18 cellular contexts compared by ENCODE assay signal in genomic region chr13:62627226-62627625, GRCh38.
DNase-seq lines count a peak whose midpoint lies in the region; FAIRE-seq and TF ChIP-seq lines count a peak whose summit lies in the region.
"Had no signal": no experiment of that assay in that cellular context is flagged by ENCODE, and none has a peak within 500 bp of the region (broad histone marks: within the 10 kb centered on the region; RNA-seq: fewer than 3 reads in every experiment).

No MANE protein-coding gene starts in this region.

- intact Hi-C loops in spleen (cut with DNase I; ENCODE audit: low total_unique reads) = no loop called here

- no peak overlapping the region for H2BK5ac ChIP-seq in H9 (ENCODE audit: insufficient read length, low read length)
- no peak overlapping the region for H2BK5ac ChIP-seq in H1 (ENCODE audit: low read depth, low read length)
- H2BK5ac ChIP-seq in trophoblast cell (ENCODE audit: low read depth, low read length, poor library complexity) = no peak overlapping the region

- POLR2A ChIA-PET in H1 (lab: Charles Lee; ENCODE audit: partially characterized antibody) = no interaction called here

- H3K27me3 ChIP-seq in H9 (ENCODE audit: insufficient read depth, low read length) = no peaks in the 10 kb centered on the region
- no peaks in the 10 kb centered on the region for H3K27me3 ChIP-seq in H1 (replicated peaks in 1 of 4; ENCODE audit: control insufficient read depth in 3 of 4, extremely low read depth in 1 of 4, insufficient read depth in 3 of 4, low read length in 3 of 4)
- no peaks in the 10 kb centered on the region for H3K27me3 ChIP-seq in spleen (replicated peaks in 1 of 7)
- no peaks in the 10 kb centered on the region for H3K27me3 ChIP-seq in effector memory CD4-positive, alpha-beta T cell (replicated peaks; ENCODE audit: control insufficient read depth, insufficient read depth, low read length, poor library complexity, severe bottlenecking)
- no peaks in the 10 kb centered on the region for H3K27me3 ChIP-seq in trophoblast cell (ENCODE audit: insufficient read depth, low read length)

- no peak overlapping the region for H2BK120ac ChIP-seq in H9 (ENCODE audit: low read depth, low read length, poor library complexity, severe bottlenecking)
- H2BK120ac ChIP-seq in H1 (replicated peaks; ENCODE audit: low read depth, low read length) = no peak overlapping the region
- H2BK120ac ChIP-seq in trophoblast cell (ENCODE audit: insufficient read depth, low read length, poor library complexity) = no peak overlapping the region

- no peaks in the 10 kb centered on the region for H3K36me3 ChIP-seq in H1 (ENCODE audit: control insufficient read depth in 2 of 4, insufficient read depth in 4 of 4, low read length in 3 of 4)
- no peaks in the 10 kb centered on the region for H3K36me3 ChIP-seq in spleen
- no peaks in the 10 kb centered on the region for H3K36me3 ChIP-seq in effector memory CD4-positive, alpha-beta T cell (ENCODE audit: control insufficient read depth, insufficient read depth, low read length)
- H3K36me3 ChIP-seq in trophoblast cell (ENCODE audit: control insufficient read depth in 1 of 2, insufficient read depth in 2 of 2, low read length in 2 of 2) = no peaks in the 10 kb centered on the region

- H3K9me3 Mint-ChIP-seq in H9 (no peaks in the 10 kb centered on the region), neural crest cell (no peaks in the 10 kb centered on the region)

- H2AFZ ChIP-seq in H9 (ENCODE audit: low read length) (no peak overlapping the region), H1 (ENCODE audit: low read length) (peak overlapping the region; percentile 94), trophoblast cell (ENCODE audit: insufficient read depth, low read length, poor library complexity) (no peak overlapping the region)

- H2BK15ac ChIP-seq in H9 (ENCODE audit: low read depth, low read length) (no peak overlapping the region), H1 (ENCODE audit: low read length) (no peak overlapping the region)

- peaks cover 8 to 10% of the 10 kb centered on the region in 2 experiments for H3K4me1 Mint-ChIP-seq in H9
- no peaks in the 10 kb centered on the region for H3K4me1 Mint-ChIP-seq in neural crest cell

- H4K20me1 ChIP-seq in H9 (ENCODE audit: control insufficient read depth, insufficient read depth, insufficient read length) (no peaks in the 10 kb centered on the region), H1 (replicated peaks in 1 of 2; ENCODE audit: control insufficient read depth in 1 of 2, insufficient read depth in 2 of 2, low read length in 2 of 2) (no peaks in the 10 kb centered on the region)

- H3K27ac ChIP-seq in H9 (ENCODE audit: insufficient read length, low read depth, low read length) = no peak overlapping the region
- no peak overlapping the region for H3K27ac ChIP-seq in H1 (ENCODE audit: low read depth, low read length)
- no peak overlapping the region for H3K27ac ChIP-seq in spleen
- no peak overlapping the region for H3K27ac ChIP-seq in effector memory CD4-positive, alpha-beta T cell (ENCODE audit: insufficient read depth, low read length, poor library complexity, severe bottlenecking)
- H3K27ac ChIP-seq in trophoblast cell (ENCODE audit: low read depth, low read length) = no peak overlapping the region
- H3K27ac ChIP-seq: C4-2B had no signal

- H3K14ac ChIP-seq in H9 (ENCODE audit: insufficient read depth, low read length) = no peak overlapping the region; the same call in 1 of the 2 replicates
- H3K14ac ChIP-seq in H1 (ENCODE audit: insufficient read length) = no peak overlapping the region
- H3K14ac ChIP-seq in trophoblast cell (ENCODE audit: low read length) = no peak overlapping the region

- H3K4me1 ChIP-seq in H9 (ENCODE audit: insufficient read depth, low read length) (no peaks in the 10 kb centered on the region), H1 (replicated peaks in 1 of 4; ENCODE audit: control insufficient read depth in 3 of 4, insufficient read depth in 4 of 4, low read length in 3 of 4) (no peaks in the 10 kb centered on the region), spleen (no peaks in the 10 kb centered on the region), trophoblast cell (ENCODE audit: control insufficient read depth in 1 of 2, insufficient read depth in 2 of 2, low read length in 2 of 2) (peaks cover 0 to 2% of the 10 kb centered on the region in 2 experiments)
- no peaks in the 10 kb centered on the region for H3K4me1 ChIP-seq in effector memory CD4-positive, alpha-beta T cell (ENCODE audit: control insufficient read depth, insufficient read depth, low read length, poor library complexity, severe bottlenecking)

- no peak overlapping the region; a peak in 1 of 7 replicates for H3K27ac Mint-ChIP-seq in H9
- no peak overlapping the region for H3K27ac Mint-ChIP-seq in neural crest cell (ENCODE audit: unreplicated experiment)
- H3K27ac Mint-ChIP-seq: CD4-positive, alpha-beta T cell; HFFc6 had no signal

- H4K8ac ChIP-seq in H9 (replicated peaks; ENCODE audit: insufficient read length, low read depth, low read length) (no peak overlapping the region), H1 (ENCODE audit: extremely low read depth, insufficient read depth, low read length) (no peak overlapping the region), trophoblast cell (ENCODE audit: low read depth, low read length) (no peak overlapping the region)

- CTCF ChIA-PET in H1 (lab: Charles Lee; ENCODE audit: partially characterized antibody) = interaction anchor here (0.8 to 2.1 kb wide), 10 partner anchors 13 to 307 kb away, joined by 3 to 9 read pairs (median 4); no protein-coding TSS in a partner anchor

- H4K5ac ChIP-seq in H9 (ENCODE audit: insufficient read length, low read depth, low read length) (no peak overlapping the region), H1 (ENCODE audit: insufficient read length, low read depth, low read length) (no peak overlapping the region)

- H3K79me2 ChIP-seq in H9 (ENCODE audit: insufficient read depth, low read length) = no peaks in the 10 kb centered on the region
- no peaks in the 10 kb centered on the region for H3K79me2 ChIP-seq in H1 (ENCODE audit: control insufficient read depth in 1 of 2, insufficient read depth in 2 of 2, low read length in 2 of 2)
- H3K79me2 ChIP-seq in trophoblast cell (ENCODE audit: control insufficient read depth, insufficient read depth, low read length, poor library complexity) = no peaks in the 10 kb centered on the region

- no peak overlapping the region for H2AK5ac ChIP-seq in H9 (ENCODE audit: insufficient read length, low read length)
- no peak overlapping the region for H2AK5ac ChIP-seq in H1 (ENCODE audit: low read depth, low read length)
- no peak overlapping the region for H2AK5ac ChIP-seq in trophoblast cell (ENCODE audit: low read length)

- H2BK20ac ChIP-seq in H9 (ENCODE audit: low read depth, low read length, poor library complexity, severe bottlenecking) (no peak overlapping the region), H1 (ENCODE audit: low read length) (no peak overlapping the region)

- H3K79me1 ChIP-seq in H9 (ENCODE audit: insufficient read depth, low read depth, low read length, poor library complexity, severe bottlenecking) (no peaks in the 10 kb centered on the region), H1 (ENCODE audit: low read depth, low read length) (no peaks in the 10 kb centered on the region), trophoblast cell (ENCODE audit: low read length) (no peaks in the 10 kb centered on the region)

- peak; percentile 25 for DNase-seq in H9
- DNase-seq in H1 (ENCODE audit: low read depth in 1 of 2, low spot score in 2 of 2) = no peak
- no peak for DNase-seq in neural crest cell (ENCODE audit: low read depth, low spot score)
- peak; percentile 62 for DNase-seq in spleen
- DNase-seq in D721Med (ENCODE audit: insufficient read length, low spot score) = no peak
- DNase-seq in effector memory CD4-positive, alpha-beta T cell = no peak
- DNase-seq in H54 (ENCODE audit: insufficient read length, low spot score) = no peak
- DNase-seq in trophoblast cell = no peak
- DNase-seq: CD4-positive, alpha-beta T cell; DMS79 treated with DMSO at 0.1 percent for 48 hours; GF-D8; HFFc6; IMR-90 had no signal

- H3K18ac ChIP-seq in H9 (ENCODE audit: insufficient read length, low read depth, low read length) (no peak overlapping the region), H1 (ENCODE audit: extremely low read depth, low read length) (no peak overlapping the region), trophoblast cell (ENCODE audit: low read length) (no peak overlapping the region)

- H3K9me3 ChIP-seq in H9 (ENCODE audit: control insufficient read depth, low read depth, low read length) (no peaks in the 10 kb centered on the region), H1 (ENCODE audit: insufficient read depth in 2 of 2, low read depth in 1 of 2, low read length in 1 of 2) (no peaks in the 10 kb centered on the region), spleen (peaks cover 0 to 28% (median 14%) of the 10 kb centered on the region in 8 donors), trophoblast cell (ENCODE audit: insufficient read depth, low read depth, low read length) (peaks cover 2% of the 10 kb centered on the region)
- H3K9me3 ChIP-seq in effector memory CD4-positive, alpha-beta T cell (ENCODE audit: control insufficient read depth, low read length) = no peaks in the 10 kb centered on the region
- H3K9me3 ChIP-seq: Caco-2 had no signal

- H3K9ac ChIP-seq in H9 (ENCODE audit: extremely low read depth, insufficient read length, low read length) (no peak overlapping the region), H1 (replicated peaks in 1 of 4; ENCODE audit: extremely low read depth in 1 of 4, low read depth in 3 of 4, low read length in 3 of 4) (no peak overlapping the region), trophoblast cell (ENCODE audit: low read length) (no peak overlapping the region)

- TF ChIP-seq CTCF in H9 (conservative IDR thresholded peaks at IDR 0.05) (no peak), H1 (IDR thresholded peaks at IDR 0.05; ENCODE audit: control extremely low read depth in 1 of 3, insufficient read depth in 1 of 3, low read depth in 1 of 3, low read length in 3 of 3) (no peak), neural crest cell (conservative IDR thresholded peaks at IDR 0.05) (peak; percentile 7), spleen (IDR thresholded peaks at IDR 0.05 in 8 of 11, conservative IDR thresholded peaks at IDR 0.05 in 3 of 11) (no peak), D721Med (IDR thresholded peaks at IDR 0.05; ENCODE audit: insufficient read depth, missing control alignments) (no peak)

- no peak overlapping the region for H3K56ac ChIP-seq in H9 (ENCODE audit: insufficient read length, low read depth, low read length)
- H3K56ac ChIP-seq in H1 (replicated peaks; ENCODE audit: insufficient read length, low read depth, low read length) = no peak overlapping the region

- no peak for TF ChIP-seq EP300 in H1 (IDR thresholded peaks at IDR 0.05; ENCODE audit: borderline replicate concordance in 1 of 2, low read depth in 2 of 2, low read length in 2 of 2)

- no peak for TF ChIP-seq RAD21 in H1 (IDR thresholded peaks at IDR 0.05 in 1 of 2, conservative IDR thresholded peaks at IDR 0.05 in 1 of 2; ENCODE audit: low read depth in 2 of 2, low read length in 2 of 2)

- H3K23me2 ChIP-seq in H9 (ENCODE audit: insufficient read length, low read depth, low read length, poor library complexity, severe bottlenecking) (no peaks in the 10 kb centered on the region), H1 (ENCODE audit: low read depth, low read length) (no peaks in the 10 kb centered on the region)

- H2BK12ac ChIP-seq in H9 (ENCODE audit: insufficient read length, low read depth, low read length) (no peak overlapping the region), H1 (ENCODE audit: low read depth, low read length) (no peak overlapping the region), trophoblast cell (ENCODE audit: low read length) (no peak overlapping the region)

- H3K4ac ChIP-seq in H9 (ENCODE audit: low read depth, low read length) (no peak overlapping the region), H1 (replicated peaks; ENCODE audit: insufficient read length, low read depth, low read length) (no peak overlapping the region), trophoblast cell (ENCODE audit: low read depth, low read length) (no peak overlapping the region)

- WGBS in H9 (ENCODE audit: extremely low coverage, insufficient read length, low lambda C conversion rate) = no CpG with 5 or more reads among the region's 15 CpGs
- 94% methylated on average over 15 of the region's 15 CpGs; no CpG with 5 or more reads in 1 of the 2 experiments for WGBS in H1 (ENCODE audit: extremely low coverage in 1 of 2, insufficient coverage in 1 of 2, insufficient read length in 1 of 2, insufficient replicate concordance in 2 of 2, low coverage in 1 of 2, low lambda C conversion rate in 2 of 2, missing lambda C conversion rate in 1 of 2), 2 experiments
- WGBS in spleen, 5 donors = 82 to 91% (median 91%) methylated on average over 15 of the region's 15 CpGs
- no CpG with 5 or more reads among the region's 15 CpGs for WGBS in trophoblast cell (ENCODE audit: extremely low coverage, insufficient coverage, insufficient read length)

- no peak for FAIRE-seq in H1 (lab: Jason Lieb, UNC)
- FAIRE-seq in D721Med (lab: Jason Lieb, UNC) = no peak
- FAIRE-seq in H54 (lab: Jason Lieb, UNC) = no peak
- FAIRE-seq: A204.1, HTR-8/SVneo, K562 had no signal

- H3K23ac ChIP-seq in H9 (ENCODE audit: insufficient read length, low read depth, low read length) (no peak overlapping the region), H1 (ENCODE audit: insufficient read length) (no peak overlapping the region), trophoblast cell (ENCODE audit: low read length) (no peak overlapping the region)

- H3K4me2 ChIP-seq in H9 (ENCODE audit: insufficient read depth, insufficient read length, low read length) = no peak overlapping the region
- no peak overlapping the region for H3K4me2 ChIP-seq in H1 (ENCODE audit: insufficient read depth in 1 of 2, low read depth in 2 of 2, low read length in 2 of 2)
- no peak overlapping the region for H3K4me2 ChIP-seq in trophoblast cell (ENCODE audit: low read length)

- no peak overlapping the region for H3K4me3 ChIP-seq in H1 (ENCODE audit: extremely low read depth in 1 of 4, insufficient read depth in 2 of 4, low read depth in 3 of 4, low read length in 4 of 4)
- no peak overlapping the region for H3K4me3 ChIP-seq in spleen
- no peak overlapping the region for H3K4me3 ChIP-seq in effector memory CD4-positive, alpha-beta T cell (ENCODE audit: insufficient read depth, low read depth, low read length, poor library complexity, severe bottlenecking)
- H3K4me3 ChIP-seq in trophoblast cell (ENCODE audit: low read depth, low read length) = no peak overlapping the region
- H3K4me3 ChIP-seq: K562 had no signal

- H3T11ph ChIP-seq in H9 (ENCODE audit: low read length) = no peak overlapping the region

- H4K12ac ChIP-seq in trophoblast cell (ENCODE audit: low read depth, low read length) = no peak overlapping the region

- no peaks in the 10 kb centered on the region; a peak in 2 of 7 replicates for H3K36me3 Mint-ChIP-seq in H9 (ENCODE audit: insufficient read depth in 1 of 3, low read depth in 3 of 3)
- H3K36me3 Mint-ChIP-seq in neural crest cell (ENCODE audit: low read depth) = no peaks in the 10 kb centered on the region

- H3K4me3 Mint-ChIP-seq in H9 (no peak overlapping the region), neural crest cell (no peak overlapping the region)
- H3K4me3 Mint-ChIP-seq: CD4-positive, alpha-beta T cell; HFFc6 had no signal

- H3K27me3 Mint-ChIP-seq in H9 (ENCODE audit: low read depth) = peaks cover 1% of the 10 kb centered on the region; the same call in 1 of the 2 replicates
- H3K27me3 Mint-ChIP-seq in neural crest cell (ENCODE audit: low read depth) = no peaks in the 10 kb centered on the region
- H3K27me3 Mint-ChIP-seq: CD4-positive, alpha-beta T cell had no signal

- H4K91ac ChIP-seq in H9 (ENCODE audit: insufficient read length, low read depth, low read length) (no peak overlapping the region), H1 (replicated peaks; ENCODE audit: insufficient read length, low read length) (no peak overlapping the region), trophoblast cell (ENCODE audit: low read depth, low read length) (no peak overlapping the region)

- no peak for TF ChIP-seq POLR2A in H1 (IDR thresholded peaks at IDR 0.05; ENCODE audit: control extremely low read depth in 1 of 2, low read depth in 2 of 2, low read length in 2 of 2)
- TF ChIP-seq POLR2A in spleen (IDR thresholded peaks at IDR 0.05) = no peak
- TF ChIP-seq POLR2A in H54 (IDR thresholded peaks at IDR 0.05; ENCODE audit: low read depth, low read length) = no peak

Comparison
In these comparisons a context has a peak if more than half of its experiments do, and no peak if none do; other contexts are left out.
1. DNase-seq: peak in H9 (single experiment) and spleen (single experiment); none in H1 (0 of 2), neural crest cell (single experiment), D721Med (single experiment), effector memory CD4-positive, alpha-beta T cell (0 of 3), H54 (single experiment) and trophoblast cell (0 of 2).